In genomic region chr4:40733752-40734151, GRCh38 we compare ENCODE assay signal across 27 cellular contexts. TPM values are rescaled to one million over a fixed set of nuclear protein-coding genes. Genes with fewer than 3 reads are reported as not detected.
"Had no signal": no experiment of that assay in that cellular context is flagged by ENCODE, and none has a peak within 500 bp of the region (broad histone marks: within the 10 kb centered on the region; RNA-seq: fewer than 3 reads in every experiment).

No MANE protein-coding gene starts in this region.

- H3K27me3 Mint-ChIP-seq: activated naive CD4-positive, alpha-beta T cell treated with anti-CD3 and anti-CD28 coated beads, Interleukin-2, amount 50 U/mL, for 24 hours had no signal

- H3K27ac ChIP-seq: brain microvascular endothelial cell, epithelial cell of prostate, esophagus squamous epithelium, WERI-Rb-1 had no signal

- DNase-seq: activated B cell treated with CpG ODN at 0.5 μM for 24 hours; activated CD4-positive, alpha-beta T cell treated with anti-CD3 and anti-CD28 coated beads for 48 hours; activated CD4-positive, alpha-beta T cell treated with anti-CD3 and anti-CD28 coated beads, Interleukin-2, amount 50 U/mL, for 1 hour; activated CD4-positive, alpha-beta T cell treated with anti-CD3 and anti-CD28 coated beads, Interleukin-2, amount 50 U/mL, for 48 hours; activated CD8-positive, alpha-beta memory T cell treated with anti-CD3 and anti-CD28 coated beads for 24 hours; activated CD8-positive, alpha-beta T cell treated with anti-CD3 and anti-CD28 coated beads for 36 hours; activated effector memory CD4-positive, alpha-beta T cell treated with anti-CD3 and anti-CD28 coated beads, Interleukin-2, amount 50 U/mL, for 16 hours; activated naive CD4-positive, alpha-beta T cell treated with anti-CD3 and anti-CD28 coated beads for 36 hours; activated naive CD8-positive, alpha-beta T cell treated with anti-CD3 and anti-CD28 coated beads for 36 hours; activated T-cell treated with anti-CD3 and anti-CD28 coated beads, Interleukin-2, amount 50 U/mL, for 4 hours; amniotic stem cell; anterior cingulate cortex; brain microvascular endothelial cell; cortex of kidney; effector CD8-positive, alpha-beta T cell; esophagus squamous epithelium; foreskin melanocyte; head of caudate nucleus; T-helper 17 cell; T1000; WERI-Rb-1 had no signal

- H3K36me3 Mint-ChIP-seq: activated naive CD4-positive, alpha-beta T cell treated with anti-CD3 and anti-CD28 coated beads, Interleukin-2, amount 50 U/mL, for 24 hours; activated naive CD8-positive, alpha-beta T cell treated with anti-CD3 and anti-CD28 coated beads for 36 hours had no signal

- H3K4me3 Mint-ChIP-seq: activated B cell treated with CpG ODN at 0.5 μM for 24 hours; activated CD8-positive, alpha-beta T cell treated with anti-CD3 and anti-CD28 coated beads for 36 hours; activated naive CD4-positive, alpha-beta T cell treated with anti-CD3 and anti-CD28 coated beads for 36 hours; activated naive CD4-positive, alpha-beta T cell treated with anti-CD3 and anti-CD28 coated beads, Interleukin-2, amount 50 U/mL, for 24 hours; activated naive CD8-positive, alpha-beta T cell treated with anti-CD3 and anti-CD28 coated beads for 36 hours; activated T-cell treated with anti-CD3 and anti-CD28 coated beads, Interleukin-2, amount 50 U/mL, for 4 hours; activated T-helper 17 cell treated with anti-CD3 and anti-CD28 coated beads, Interleukin-2, amount 50 U/mL, for 72 hours; central memory CD8-positive, alpha-beta T cell; T-helper 17 cell; T-helper 2 cell treated with Interferon-gamma antibody and Interleukin-4, amounts not matched to agents 5 μg/mL and 100 μg/mL, for 36 hours had no signal

- H3K27ac Mint-ChIP-seq: activated B cell treated with CpG ODN at 0.5 μM for 24 hours; activated CD8-positive, alpha-beta T cell treated with anti-CD3 and anti-CD28 coated beads for 36 hours; activated naive CD4-positive, alpha-beta T cell treated with anti-CD3 and anti-CD28 coated beads for 36 hours; activated naive CD4-positive, alpha-beta T cell treated with anti-CD3 and anti-CD28 coated beads, Interleukin-2, amount 50 U/mL, for 24 hours; activated naive CD8-positive, alpha-beta T cell treated with anti-CD3 and anti-CD28 coated beads for 36 hours; activated T-helper 17 cell treated with anti-CD3 and anti-CD28 coated beads, Interleukin-2, amount 50 U/mL, for 72 hours; T-helper 17 cell; T-helper 2 cell treated with Interferon-gamma antibody and Interleukin-4, amounts not matched to agents 5 μg/mL and 100 μg/mL, for 36 hours had no signal

- H3K36me3 ChIP-seq: brain microvascular endothelial cell, esophagus squamous epithelium, WERI-Rb-1 had no signal

- H3K4me3 ChIP-seq: esophagus squamous epithelium had no signal

- H3K4me1 ChIP-seq: esophagus squamous epithelium had no signal

- H3K4me1 Mint-ChIP-seq: central memory CD8-positive, alpha-beta T cell had no signal

- H3K27me3 ChIP-seq: brain microvascular endothelial cell had no signal

- H3K9me3 ChIP-seq: esophagus squamous epithelium had no signal

- H3K9me3 Mint-ChIP-seq: activated B cell treated with CpG ODN at 0.5 μM for 24 hours; activated CD8-positive, alpha-beta T cell treated with anti-CD3 and anti-CD28 coated beads for 36 hours; activated naive CD4-positive, alpha-beta T cell treated with anti-CD3 and anti-CD28 coated beads for 36 hours; activated naive CD4-positive, alpha-beta T cell treated with anti-CD3 and anti-CD28 coated beads, Interleukin-2, amount 50 U/mL, for 24 hours; activated naive CD8-positive, alpha-beta T cell treated with anti-CD3 and anti-CD28 coated beads for 36 hours; activated T-cell treated with anti-CD3 and anti-CD28 coated beads, Interleukin-2, amount 50 U/mL, for 4 hours; activated T-helper 17 cell treated with anti-CD3 and anti-CD28 coated beads, Interleukin-2, amount 50 U/mL, for 72 hours; central memory CD8-positive, alpha-beta T cell; T-helper 2 cell treated with Interferon-gamma antibody and Interleukin-4, amounts not matched to agents 5 μg/mL and 100 μg/mL, for 36 hours had no signal

RNA-seq across cellular contexts. Expression of gene NSUN7, which starts 16.0 kb away (rescaled TPM):
- polyA plus RNA-seq: fibroblast of lung had no signal
